ENCODE assay signal across 32 cellular contexts in genomic region chr10:59779656-59780521, GRCh38. TPM values are rescaled to one million over a fixed set of nuclear protein-coding genes. Genes with fewer than 3 reads are reported as not detected.
DNase-seq lines count a peak whose midpoint lies in the region; ATAC-seq and TF ChIP-seq lines count a peak whose summit lies in the region.
"Had no signal": no experiment of that assay in that cellular context is flagged by ENCODE, and none has a peak within 500 bp of the region (broad histone marks: within the 10 kb centered on the region; RNA-seq: fewer than 3 reads in every experiment).

No MANE protein-coding gene starts in this region.

- H3K9me3 ChIP-seq in heart right ventricle (no peaks in the 10 kb centered on the region), osteoblast (ENCODE audit: low read depth, low read length) (no peaks in the 10 kb centered on the region), PC-9 (ENCODE audit: insufficient read depth, low read depth) (no peaks in the 10 kb centered on the region)
- H3K9me3 ChIP-seq: testis, vagina had no signal

- H3K9me2 ChIP-seq in PC-9 (ENCODE audit: insufficient read depth), result no peaks in the 10 kb centered on the region

- H3K4me1 ChIP-seq in heart right ventricle (peaks cover 0 to 6% (median 0%) of the 10 kb centered on the region in 9 donors), osteoblast (ENCODE audit: insufficient read depth, low read length) (no peaks in the 10 kb centered on the region), PC-9 (replicated peaks; ENCODE audit: insufficient read depth) (no peaks in the 10 kb centered on the region)
- H3K4me1 ChIP-seq: Caco-2, left lung, testis, vagina had no signal

- H3K27me3 ChIP-seq in heart right ventricle (no peaks in the 10 kb centered on the region), H7 (ENCODE audit: control insufficient read depth, insufficient read depth, low read length) (no peaks in the 10 kb centered on the region), osteoblast (ENCODE audit: insufficient read depth, low read length) (no peaks in the 10 kb centered on the region), PC-9 (ENCODE audit: insufficient read depth, low read depth) (no peaks in the 10 kb centered on the region)
- H3K27me3 ChIP-seq: dorsolateral prefrontal cortex, left lung, testis, vagina had no signal

- TF ChIP-seq CTCF in AG09309 (IDR thresholded peaks at IDR 0.05; ENCODE audit: control insufficient read depth, insufficient read depth, low read depth, low read length, missing control alignments) (no peak), heart right ventricle (IDR thresholded peaks at IDR 0.05) (no peak), nephron progenitor cell (IDR thresholded peaks at IDR 0.05) (no peak), osteoblast (IDR thresholded peaks at IDR 0.05; ENCODE audit: extremely low read depth, low read depth, low read length) (no peak), PC-9 (conservative IDR thresholded peaks at IDR 0.05) (no peak)

- intact Hi-C loops in heart right ventricle (cut with DNase I) (no loop called here), PC-9 (cut with micrococcal nuclease; ENCODE audit: unreplicated experiment) (no loop called here)

- no peaks in the 10 kb centered on the region for H3F3A ChIP-seq in PC-9 (ENCODE audit: insufficient read depth, low read depth)

- peaks cover 2% of the 10 kb centered on the region for H3K27me3 Mint-ChIP-seq in nephron progenitor cell (ENCODE audit: low read depth, poor library complexity)
- H3K27me3 Mint-ChIP-seq: activated CD4-positive, alpha-beta T cell treated with anti-CD3 and anti-CD28 coated beads, Interleukin-2, amount 10 ng/mL, durations not matched to agents 24 days and 14 days; activated naive CD4-positive, alpha-beta T cell treated with anti-CD3 and anti-CD28 coated beads, Interleukin-2, amount 50 U/mL, for 24 hours; central memory CD8-positive, alpha-beta T cell had no signal

- H4K20me1 ChIP-seq in osteoblast (ENCODE audit: insufficient read depth, low read length), result no peaks in the 10 kb centered on the region
- H4K20me1 ChIP-seq in PC-9 (ENCODE audit: insufficient read depth), result no peaks in the 10 kb centered on the region

- no peaks in the 10 kb centered on the region for H3K4me1 Mint-ChIP-seq in nephron progenitor cell
- H3K4me1 Mint-ChIP-seq: activated CD4-positive, alpha-beta T cell treated with anti-CD3 and anti-CD28 coated beads, Interleukin-2, amount 10 ng/mL, durations not matched to agents 24 days and 14 days; activated naive CD4-positive, alpha-beta T cell treated with anti-CD3 and anti-CD28 coated beads, Interleukin-2, amount 50 U/mL, for 24 hours; central memory CD8-positive, alpha-beta T cell; neural crest cell had no signal

- H3K4me3 Mint-ChIP-seq in nephron progenitor cell, result no peak overlapping the region
- H3K4me3 Mint-ChIP-seq: activated CD4-positive, alpha-beta T cell treated with anti-CD3 and anti-CD28 coated beads, Interleukin-2, amount 10 ng/mL, durations not matched to agents 24 days and 14 days; activated naive CD4-positive, alpha-beta T cell treated with anti-CD3 and anti-CD28 coated beads, Interleukin-2, amount 50 U/mL, for 24 hours; activated T-helper 1 cell treated with anti-CD3 and anti-CD28 coated beads, Interleukin-12 subunit alpha, Interleukin-12 subunit beta, Interleukin-2, Interleukin-4 antibody, amounts not matched to agents 30 ng/mL and 10 ng/mL and 1 ng/mL, durations not matched to agents 14 hours and 24 hours and 36 hours; central memory CD8-positive, alpha-beta T cell; neural crest cell had no signal

- H2AFZ ChIP-seq in osteoblast (ENCODE audit: low read length) (no peak overlapping the region), PC-9 (no peak overlapping the region)

- WGBS in heart right ventricle, 2 donors, result 74 to 78% methylated on average over 9 of the region's 9 CpGs

- H3K79me2 ChIP-seq in osteoblast (ENCODE audit: insufficient read depth, low read length), result no peaks in the 10 kb centered on the region
- no peaks in the 10 kb centered on the region for H3K79me2 ChIP-seq in PC-9 (ENCODE audit: low read depth)

- H3K4me2 ChIP-seq in osteoblast (ENCODE audit: insufficient read depth, low read length) (no peak overlapping the region), PC-9 (no peak overlapping the region)

- H3K4me3 ChIP-seq in AG09309 (ENCODE audit: control insufficient read depth, low read depth, low read length) (no peak overlapping the region), heart right ventricle (no peak overlapping the region), H7 (ENCODE audit: insufficient read depth, low read depth, low read length) (no peak overlapping the region), osteoblast (ENCODE audit: insufficient read depth, low read length) (no peak overlapping the region), PC-9 (no peak overlapping the region)
- H3K4me3 ChIP-seq: dorsolateral prefrontal cortex, left lung, testis, vagina had no signal

- peak overlapping the region; percentile 60 for H3K27ac Mint-ChIP-seq in nephron progenitor cell
- H3K27ac Mint-ChIP-seq: activated CD4-positive, alpha-beta T cell treated with anti-CD3 and anti-CD28 coated beads, Interleukin-2, amount 10 ng/mL, durations not matched to agents 24 days and 14 days; activated naive CD4-positive, alpha-beta T cell treated with anti-CD3 and anti-CD28 coated beads, Interleukin-2, amount 50 U/mL, for 24 hours; activated T-helper 1 cell treated with anti-CD3 and anti-CD28 coated beads, Interleukin-12 subunit alpha, Interleukin-12 subunit beta, Interleukin-2, Interleukin-4 antibody, amounts not matched to agents 30 ng/mL and 10 ng/mL and 1 ng/mL, durations not matched to agents 14 hours and 24 hours and 36 hours had no signal

- H3K36me3 Mint-ChIP-seq in nephron progenitor cell (ENCODE audit: low read depth), result peaks cover 12% of the 10 kb centered on the region

- CTCF ChIA-PET in PC-9 (lab: Charles Lee), result no interaction called here

- BruUV-seq in PC-9 (replicated peaks; lab: Mats Ljungman, UMichigan), result no TSS peak

- ATAC-seq in heart right ventricle, result peak in 7 of 8 donors; percentile 33 to 88 (median 76)
- ATAC-seq: HCT116, left lung, SK-N-SH treated with all-trans-retinoic acid at 6 μM for 48 hours had no signal

- POLR2A ChIA-PET in PC-9 (lab: Charles Lee; ENCODE audit: unreplicated experiment), result no interaction called here

- H3K36me3 ChIP-seq in heart right ventricle (no peaks in the 10 kb centered on the region), H7 (replicated peaks; ENCODE audit: control insufficient read depth, insufficient read depth, low read length) (no peaks in the 10 kb centered on the region), osteoblast (ENCODE audit: insufficient read depth, low read length) (no peaks in the 10 kb centered on the region), PC-9 (ENCODE audit: low read depth) (no peaks in the 10 kb centered on the region)
- H3K36me3 ChIP-seq: left lung, vagina, WERI-Rb-1 had no signal

- DNase-seq in AG09309 (ENCODE audit: low read depth) (peak; percentile 8), LHCN-M2 (ENCODE audit: low read depth) (peak; percentile 41), heart right ventricle (peak in 1 of 2 donors; percentile 15), nephron progenitor cell (no peak), H7 (no peak), osteoblast (ENCODE audit: insufficient read length, low spot score, missing footprints) (no peak), PC-9 (no peak), AML-193 (lab: John Stamatoyannopoulos, UW) (no peak)
- DNase-seq: activated CD4-positive, alpha-beta T cell treated with anti-CD3 and anti-CD28 coated beads, Interleukin-2, amount 10 ng/mL, durations not matched to agents 24 days and 14 days; anterior cingulate cortex; C1 segment of cervical spinal cord; Caco-2; DND-41; dorsolateral prefrontal cortex; left lung; NCI-H1092; NCI-H187 treated with DMSO at 0.1 percent for 48 hours; NCI-H226; posterior cingulate gyrus; RPMI8226; small intestine; stimulated activated CD4-positive, alpha-beta T cell treated with anti-CD3 and anti-CD28 coated beads, Interleukin-2, amount 100 ng/mL, for 24 hours; testis; WERI-Rb-1 had no signal

- peaks cover 37% of the 10 kb centered on the region for H3K9me3 Mint-ChIP-seq in nephron progenitor cell
- H3K9me3 Mint-ChIP-seq: activated CD4-positive, alpha-beta T cell treated with anti-CD3 and anti-CD28 coated beads, Interleukin-2, amount 10 ng/mL, durations not matched to agents 24 days and 14 days; activated naive CD4-positive, alpha-beta T cell treated with anti-CD3 and anti-CD28 coated beads, Interleukin-2, amount 50 U/mL, for 24 hours; activated T-helper 1 cell treated with anti-CD3 and anti-CD28 coated beads, Interleukin-12 subunit alpha, Interleukin-12 subunit beta, Interleukin-2, Interleukin-4 antibody, amounts not matched to agents 30 ng/mL and 10 ng/mL and 1 ng/mL, durations not matched to agents 14 hours and 24 hours and 36 hours; central memory CD8-positive, alpha-beta T cell had no signal

- peak overlapping the region in 2 of 10 donors; percentile 5 to 64 for H3K27ac ChIP-seq in heart right ventricle
- no peak overlapping the region for H3K27ac ChIP-seq in osteoblast (ENCODE audit: low read depth, low read length)
- H3K27ac ChIP-seq in PC-9, result no peak overlapping the region
- H3K27ac ChIP-seq: dorsolateral prefrontal cortex, left lung, testis, vagina, WERI-Rb-1 had no signal

RNA-seq across cellular contexts. Expression of gene MRLN, which starts 26.6 kb away (rescaled TPM):
- total RNA-seq in LHCN-M2 (2014; rRNA removed) (not detected in 2 replicates), heart right ventricle (not detected), osteoblast (not detected in 2 replicates), PC-9 (2021) (not detected in 2 replicates)
- not detected for polyA plus RNA-seq in LHCN-M2 (2012)
- polyA plus RNA-seq in heart right ventricle, result not detected
- not detected in 2 replicates for total RNA-seq in H7 (2014; rRNA removed; shearing (Covaris generic))
- total RNA-seq: left lung; neural crest cell; T-helper 2 cell treated with Interferon-gamma antibody and Interleukin-4, amounts not matched to agents 100 ng/mL and 5 ng/mL, for 36 hours; testis; vagina had no signal
- polyA plus RNA-seq: small intestine had no signal

Comparison
In these comparisons a context has a peak if more than half of its experiments do, and no peak if none do; other contexts are left out.
1. DNase-seq: peak in AG09309 (single experiment) and LHCN-M2 (single experiment); none in nephron progenitor cell (single experiment), H7 (single experiment), osteoblast (single experiment), PC-9 (0 of 2) and AML-193 (0 of 2).